14 cellular contexts compared by ENCODE assay signal in the genomic region with DNA sequence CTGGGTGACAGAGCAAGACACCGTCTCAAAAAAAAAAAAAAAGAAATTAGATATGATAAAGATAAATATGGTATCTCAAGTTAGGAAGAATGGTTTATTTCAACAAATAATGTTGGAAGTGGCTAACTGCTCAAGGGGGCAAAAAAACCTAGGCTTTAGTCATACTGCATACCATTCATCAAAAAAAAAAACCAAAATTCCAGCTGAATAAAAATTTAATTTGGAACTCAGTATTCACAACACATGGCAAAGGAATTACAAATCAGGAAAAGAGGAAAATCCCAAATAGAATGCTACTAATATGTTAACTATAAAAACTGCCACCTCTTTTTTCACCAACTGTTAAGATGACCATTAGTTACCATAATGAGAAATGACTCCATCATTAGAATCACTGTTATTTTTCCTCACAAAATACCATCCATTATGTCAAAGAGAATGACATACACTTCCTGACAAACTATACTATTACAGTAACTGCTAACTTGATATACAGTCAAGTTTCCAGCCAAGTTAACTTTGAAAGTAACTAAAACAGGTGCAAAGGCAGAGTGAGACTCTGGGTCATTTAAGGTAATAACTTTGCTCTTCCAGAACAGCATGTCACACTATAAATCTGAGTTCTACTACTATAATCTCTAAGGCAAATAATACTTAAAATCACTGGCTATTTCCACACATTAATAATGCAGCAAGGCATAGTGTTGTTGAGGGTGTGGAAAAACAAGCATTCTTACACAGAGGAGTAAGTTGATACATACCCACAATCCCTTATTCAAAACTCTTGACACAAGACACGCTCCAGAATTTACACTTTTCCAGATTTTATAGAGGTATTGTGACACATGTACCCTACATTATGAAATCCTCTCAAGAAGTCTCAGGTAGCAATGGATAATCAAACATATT. TPM values are rescaled to one million over a fixed set of nuclear protein-coding genes. Genes with fewer than 3 reads are reported as not detected.
DNase-seq lines count a peak whose midpoint lies in the region; ATAC-seq and TF ChIP-seq lines count a peak whose summit lies in the region.
"Had no signal": no experiment of that assay in that cellular context is flagged by ENCODE, and none has a peak within 500 bp of the region (broad histone marks: within the 10 kb centered on the region; RNA-seq: fewer than 3 reads in every experiment).

No MANE protein-coding gene starts in this region.

- POLR2A ChIA-PET in activated CD8-positive, alpha-beta T cell treated with anti-CD3 and anti-CD28 coated beads for 36 hours (lab: Charles Lee) = no interaction called here
- POLR2A ChIA-PET in activated CD8-positive, alpha-beta T cell treated with anti-CD3 and anti-CD28 coated beads, Interleukin-2, amount 10 ng/mL, durations not matched to agents 7 days and 5 days (lab: Charles Lee) = interaction anchor here (1.1 kb wide), 1 partner anchor 9 kb away, joined by 3 read pairs; no protein-coding TSS in a partner anchor

- no peak for DNase-seq in activated CD8-positive, alpha-beta T cell treated with anti-CD3 and anti-CD28 coated beads for 36 hours
- DNase-seq in activated CD8-positive, alpha-beta T cell treated with anti-CD3 and anti-CD28 coated beads, Interleukin-2, amount 10 ng/mL, durations not matched to agents 7 days and 5 days = no peak
- DNase-seq in LHCN-M2 (ENCODE audit: low read depth) (peak; percentile 51), osteocyte (ENCODE audit: extremely low spot score, unreplicated experiment) (no peak)
- DNase-seq in effector memory CD8-positive, alpha-beta T cell = no peak
- DNase-seq in stimulated activated naive CD4-positive, alpha-beta T cell treated with Interleukin-2 at 50 U/mL for 16 hours (lab: John Stamatoyannopoulos, UW) = no peak
- DNase-seq: brain microvascular endothelial cell; erythroblast; GF-D8; NCI-H1694 treated with DMSO at 0.1 percent for 48 hours; stimulated activated CD4-positive, alpha-beta T cell treated with anti-CD3 and anti-CD28 coated beads, Interleukin-2, amount 100 ng/mL, for 48 hours; T-helper 2 cell had no signal

- no peak overlapping the region for H3K4me3 Mint-ChIP-seq in activated CD8-positive, alpha-beta T cell treated with anti-CD3 and anti-CD28 coated beads for 36 hours
- H3K4me3 Mint-ChIP-seq in activated CD8-positive, alpha-beta T cell treated with anti-CD3 and anti-CD28 coated beads, Interleukin-2, amount 10 ng/mL, durations not matched to agents 7 days and 5 days = no peak overlapping the region
- peak overlapping the region; percentile 23 to 46 for H3K4me3 Mint-ChIP-seq in effector memory CD8-positive, alpha-beta T cell
- no peak overlapping the region for H3K4me3 Mint-ChIP-seq in osteocyte (ENCODE audit: unreplicated experiment)

- ATAC-seq in activated CD8-positive, alpha-beta T cell treated with anti-CD3 and anti-CD28 coated beads for 36 hours = no peak
- no peak for ATAC-seq in activated CD8-positive, alpha-beta T cell treated with anti-CD3 and anti-CD28 coated beads, Interleukin-2, amount 10 ng/mL, durations not matched to agents 7 days and 5 days
- ATAC-seq in effector memory CD8-positive, alpha-beta T cell (replicated peaks) = no peak
- ATAC-seq in GM19328 (IDR thresholded peaks at IDR 0.05; ENCODE audit: unreplicated experiment) (no peak), GM21717 (IDR thresholded peaks at IDR 0.05; ENCODE audit: unreplicated experiment) (no peak)

- CTCF ChIA-PET in activated CD8-positive, alpha-beta T cell treated with anti-CD3 and anti-CD28 coated beads for 36 hours (lab: Charles Lee) = interaction anchor here (0.6 to 3.2 kb wide), 2 partner anchors 35 to 80 kb away, joined by 3 to 22 read pairs; no protein-coding TSS in a partner anchor
- CTCF ChIA-PET in activated CD8-positive, alpha-beta T cell treated with anti-CD3 and anti-CD28 coated beads, Interleukin-2, amount 10 ng/mL, durations not matched to agents 7 days and 5 days (lab: Charles Lee) = interaction anchor here (0.7 to 0.9 kb wide), 3 partner anchors 14 to 229 kb away, joined by 3 to 4 read pairs (median 3); no protein-coding TSS in a partner anchor

- H3K27me3 Mint-ChIP-seq in activated CD8-positive, alpha-beta T cell treated with anti-CD3 and anti-CD28 coated beads for 36 hours = no peaks in the 10 kb centered on the region
- no peaks in the 10 kb centered on the region for H3K27me3 Mint-ChIP-seq in activated CD8-positive, alpha-beta T cell treated with anti-CD3 and anti-CD28 coated beads, Interleukin-2, amount 10 ng/mL, durations not matched to agents 7 days and 5 days (ENCODE audit: low read depth)
- H3K27me3 Mint-ChIP-seq in effector memory CD8-positive, alpha-beta T cell = no peaks in the 10 kb centered on the region
- no peaks in the 10 kb centered on the region for H3K27me3 Mint-ChIP-seq in osteocyte (ENCODE audit: unreplicated experiment)

- peaks cover 10% of the 10 kb centered on the region for H3K36me3 Mint-ChIP-seq in activated CD8-positive, alpha-beta T cell treated with anti-CD3 and anti-CD28 coated beads for 36 hours (ENCODE audit: low read depth)
- H3K36me3 Mint-ChIP-seq in activated CD8-positive, alpha-beta T cell treated with anti-CD3 and anti-CD28 coated beads, Interleukin-2, amount 10 ng/mL, durations not matched to agents 7 days and 5 days (ENCODE audit: low read depth) = peaks cover 28% of the 10 kb centered on the region
- H3K36me3 Mint-ChIP-seq in effector memory CD8-positive, alpha-beta T cell (ENCODE audit: insufficient read depth) = peaks cover 43% of the 10 kb centered on the region
- H3K36me3 Mint-ChIP-seq in osteocyte (ENCODE audit: unreplicated experiment) = peaks cover 6% of the 10 kb centered on the region

- TF ChIP-seq CTCF in activated CD8-positive, alpha-beta T cell treated with anti-CD3 and anti-CD28 coated beads for 36 hours (IDR thresholded peaks at IDR 0.05) = no peak
- TF ChIP-seq CTCF in osteocyte (IDR thresholded peaks at IDR 0.05) = no peak

- H3K9me3 Mint-ChIP-seq in activated CD8-positive, alpha-beta T cell treated with anti-CD3 and anti-CD28 coated beads for 36 hours = no peaks in the 10 kb centered on the region
- no peaks in the 10 kb centered on the region for H3K9me3 Mint-ChIP-seq in activated CD8-positive, alpha-beta T cell treated with anti-CD3 and anti-CD28 coated beads, Interleukin-2, amount 10 ng/mL, durations not matched to agents 7 days and 5 days (ENCODE audit: insufficient read depth)
- H3K9me3 Mint-ChIP-seq in effector memory CD8-positive, alpha-beta T cell = no peaks in the 10 kb centered on the region
- no peaks in the 10 kb centered on the region for H3K9me3 Mint-ChIP-seq in osteocyte (ENCODE audit: unreplicated experiment)

- peaks cover 51% of the 10 kb centered on the region for H3K4me1 Mint-ChIP-seq in activated CD8-positive, alpha-beta T cell treated with anti-CD3 and anti-CD28 coated beads for 36 hours (ENCODE audit: low read depth)
- H3K4me1 Mint-ChIP-seq in activated CD8-positive, alpha-beta T cell treated with anti-CD3 and anti-CD28 coated beads, Interleukin-2, amount 10 ng/mL, durations not matched to agents 7 days and 5 days (ENCODE audit: low read depth) = peaks cover 29% of the 10 kb centered on the region
- peaks cover 32 to 53% of the 10 kb centered on the region in 2 donors for H3K4me1 Mint-ChIP-seq in effector memory CD8-positive, alpha-beta T cell (ENCODE audit: low read depth in 2 of 2)
- peaks cover 52% of the 10 kb centered on the region for H3K4me1 Mint-ChIP-seq in osteocyte (ENCODE audit: unreplicated experiment)

- peak overlapping the region; percentile 51 for H3K27ac Mint-ChIP-seq in activated CD8-positive, alpha-beta T cell treated with anti-CD3 and anti-CD28 coated beads for 36 hours
- H3K27ac Mint-ChIP-seq in activated CD8-positive, alpha-beta T cell treated with anti-CD3 and anti-CD28 coated beads, Interleukin-2, amount 10 ng/mL, durations not matched to agents 7 days and 5 days = no peak overlapping the region
- H3K27ac Mint-ChIP-seq in effector memory CD8-positive, alpha-beta T cell = peak overlapping the region in 1 of 2 donors; percentile 85
- peak overlapping the region; percentile 59 for H3K27ac Mint-ChIP-seq in osteocyte (ENCODE audit: unreplicated experiment)

- intact Hi-C loops in activated CD8-positive, alpha-beta T cell treated with anti-CD3 and anti-CD28 coated beads for 36 hours (cut with micrococcal nuclease) = no loop called here

RNA-seq across cellular contexts. Expression of a gene that starts 10.2 kb away (rescaled TPM):
- total RNA-seq in activated CD8-positive, alpha-beta T cell treated with anti-CD3 and anti-CD28 coated beads for 36 hours = 10 to 100 TPM; 22.4 to 23.0 TPM
- 10 to 100 TPM; 37.4 to 37.8 TPM for total RNA-seq in activated CD8-positive, alpha-beta T cell treated with anti-CD3 and anti-CD28 coated beads, Interleukin-2, amount 10 ng/mL, durations not matched to agents 7 days and 5 days
- 47.6 and 54.1 TPM in 2 replicates for total RNA-seq in LHCN-M2 (2014; rRNA removed)
- 18.9 TPM for polyA plus RNA-seq in LHCN-M2 (2012)
- 33.9 and 36.5 TPM in 2 replicates for total RNA-seq in osteocyte

Comparison
In these comparisons a context has a peak if more than half of its experiments do, and no peak if none do; other contexts are left out.
1. H3K4me3 Mint-ChIP-seq: peak in effector memory CD8-positive, alpha-beta T cell (2 of 2); none in activated CD8-positive, alpha-beta T cell treated with anti-CD3 and anti-CD28 coated beads for 36 hours (single experiment), activated CD8-positive, alpha-beta T cell treated with anti-CD3 and anti-CD28 coated beads, Interleukin-2, amount 10 ng/mL, durations not matched to agents 7 days and 5 days (single experiment) and osteocyte (single experiment).